Comparison of ENCODE assay signal across 8 cellular contexts in genomic region chr11:44950625-44951472, GRCh38. TPM values are rescaled to one million over a fixed set of nuclear protein-coding genes. Genes with fewer than 3 reads are reported as not detected.
DNase-seq lines count a peak whose midpoint lies in the region; ATAC-seq and TF ChIP-seq lines count a peak whose summit lies in the region.

TP53I11 (minus strand) TSS chr11:44950883; CDS start chr11:44938335, 12,548 bp downstream.

- peaks cover 40% of the 10 kb centered on the region for H3K4me1 Mint-ChIP-seq in endodermal cell

- no peaks in the 10 kb centered on the region for H3K27me3 Mint-ChIP-seq in endodermal cell (ENCODE audit: insufficient read depth)

- ATAC-seq in GM21737 (IDR thresholded peaks at IDR 0.05; ENCODE audit: unreplicated experiment): no peak

- H3K9me3 Mint-ChIP-seq in endodermal cell: no peaks in the 10 kb centered on the region

- H3K27ac ChIP-seq in endodermal cell (ENCODE audit: low read depth, low read length): peak within 1 kb of the TSS; percentile 82

- peak within 1 kb of the TSS; percentile 76 for H3K27ac Mint-ChIP-seq in endodermal cell

- no peaks in the 10 kb centered on the region for H3K27me3 ChIP-seq in endodermal cell (ENCODE audit: control insufficient read depth, insufficient read depth, low read length, poor library complexity, severe bottlenecking)

- DNase-seq in NCI-H2171 (lab: John Stamatoyannopoulos, UW) (peak; percentile 58), endodermal cell (peak; percentile 88), middle frontal gyrus (ENCODE audit: extremely low spot score, low spot score) (peak; percentile 34), KG1 (lab: John Stamatoyannopoulos, UW) (no peak)
- peak; percentile 50 to 58 for DNase-seq in activated CD8-positive, alpha-beta memory T cell treated with anti-CD3 and anti-CD28 coated beads for 4 hours (ENCODE audit: low read depth in 2 of 2)
- peak; percentile 64 for DNase-seq in stimulated activated CD8-positive, alpha-beta memory T cell treated with anti-CD3 and anti-CD28 coated beads, Interleukin-4, amount 100 ng/mL, for 24 hours (ENCODE audit: low read depth)

- peaks cover 27% of the 10 kb centered on the region for H3K36me3 ChIP-seq in endodermal cell (ENCODE audit: control insufficient read depth, insufficient read depth, low read length)

- H3K4me3 ChIP-seq in endodermal cell (ENCODE audit: low read length): peak within 1 kb of the TSS; percentile 86

- H3K9me3 ChIP-seq in endodermal cell (ENCODE audit: control insufficient read depth, low read length): no peaks in the 10 kb centered on the region

- H3K36me3 Mint-ChIP-seq in endodermal cell (ENCODE audit: low read depth): peaks cover 12% of the 10 kb centered on the region

- peak; percentile 51 for TF ChIP-seq CTCF in GM12873 (IDR thresholded peaks at IDR 0.05; ENCODE audit: insufficient read depth, low read depth, low read length, missing control alignments)
- TF ChIP-seq CTCF in endodermal cell (conservative IDR thresholded peaks at IDR 0.05): peak; percentile 99

- peak within 1 kb of the TSS; percentile 81 for H3K4me3 Mint-ChIP-seq in endodermal cell

- H3K9ac ChIP-seq in endodermal cell (ENCODE audit: extremely low read depth, low read length, poor library complexity, severe bottlenecking): peak within 1 kb of the TSS; percentile 82

- WGBS in endodermal cell (ENCODE audit: insufficient coverage in 1 of 2, insufficient read length in 1 of 2), 2 experiments: 12 to 28% methylated on average over 22 to 83 of the region's 83 CpGs

- H3K4me1 ChIP-seq in endodermal cell (ENCODE audit: control insufficient read depth, insufficient read depth, low read length): peaks cover 19% of the 10 kb centered on the region

RNA-seq across cellular contexts. Expression of gene TP53I11, which starts in this region (rescaled TPM):
- 100 to 1,000 TPM; 136 to 203 TPM for total RNA-seq in endodermal cell
- polyA plus RNA-seq in endodermal cell (2013, experiment 1 of 2): 94.6 TPM
- 91.2 TPM for polyA plus RNA-seq in endodermal cell (2013, experiment 2 of 2)
